ENCODE assay signal across 23 cellular contexts in genomic region chr13:31096624-31097302, GRCh38.
DNase-seq lines count a peak whose midpoint lies in the region; ATAC-seq and TF ChIP-seq lines count a peak whose summit lies in the region.
"Had no signal": no experiment of that assay in that cellular context is flagged by ENCODE, and none has a peak within 500 bp of the region (broad histone marks: within the 10 kb centered on the region; RNA-seq: fewer than 3 reads in every experiment).

No MANE protein-coding gene starts in this region.

- H3F3A ChIP-seq in GM23338 (replicated peaks; ENCODE audit: low read depth), result no peaks in the 10 kb centered on the region

- ATAC-seq in GM23338 (peak; percentile 42), lower lobe of right lung (peak; percentile 48 to 64), HG03097 (IDR thresholded peaks at IDR 0.05; ENCODE audit: low FRiP score, unreplicated experiment) (no peak), HG02981 (IDR thresholded peaks at IDR 0.05; ENCODE audit: unreplicated experiment) (no peak)
- no peak for ATAC-seq in stimulated activated memory B cell treated with anti-CD40 and anti-IgM and Interleukin-4, amounts not matched to agents 10 μg/mL and 1 μg/mL and 100 μg/mL, for 72 hours
- ATAC-seq: activated CD8-positive, alpha-beta memory T cell treated with anti-CD3 and anti-CD28 coated beads, Interleukin-2, amount 10 ng/mL, durations not matched to agents 7 days and 5 days; activated T-cell treated with anti-CD3 and anti-CD28 coated beads, Interleukin-2, amount 50 U/mL, for 72 hours; right lobe of liver; stimulated activated naive B cell treated with anti-CD40 and anti-IgM and Interleukin-4, amounts not matched to agents 10 μg/mL and 1 μg/mL and 100 μg/mL, for 72 hours had no signal

- H3K36me3 Mint-ChIP-seq in GM23338 (ENCODE audit: low read depth), result no peaks in the 10 kb centered on the region
- H3K36me3 Mint-ChIP-seq in stimulated activated memory B cell treated with anti-CD40 and anti-IgM and Interleukin-4, amounts not matched to agents 10 μg/mL and 1 μg/mL and 100 μg/mL, for 72 hours, result no peaks in the 10 kb centered on the region
- H3K36me3 Mint-ChIP-seq: activated CD8-positive, alpha-beta memory T cell treated with anti-CD3 and anti-CD28 coated beads, Interleukin-2, amount 10 ng/mL, durations not matched to agents 7 days and 5 days; neural progenitor cell; stimulated activated naive B cell treated with anti-CD40 and anti-IgM and Interleukin-4, amounts not matched to agents 10 μg/mL and 1 μg/mL and 100 μg/mL, for 72 hours had no signal

- H3K27ac Mint-ChIP-seq in GM23338, result no peak overlapping the region
- no peak overlapping the region for H3K27ac Mint-ChIP-seq in stimulated activated memory B cell treated with anti-CD40 and anti-IgM and Interleukin-4, amounts not matched to agents 10 μg/mL and 1 μg/mL and 100 μg/mL, for 72 hours
- H3K27ac Mint-ChIP-seq: activated CD8-positive, alpha-beta memory T cell treated with anti-CD3 and anti-CD28 coated beads, Interleukin-2, amount 10 ng/mL, durations not matched to agents 7 days and 5 days; activated T-cell treated with anti-CD3 and anti-CD28 coated beads, Interleukin-2, amount 50 U/mL, for 72 hours; CD4-positive, alpha-beta T cell; neural progenitor cell; stimulated activated naive B cell treated with anti-CD40 and anti-IgM and Interleukin-4, amounts not matched to agents 10 μg/mL and 1 μg/mL and 100 μg/mL, for 72 hours had no signal

- H3K79me2 ChIP-seq in GM23338 (replicated peaks; ENCODE audit: insufficient read depth), result no peaks in the 10 kb centered on the region

- peaks cover 7% of the 10 kb centered on the region for H3K27me3 Mint-ChIP-seq in GM23338 (ENCODE audit: insufficient read depth, low read depth, poor library complexity)
- peaks cover 76% of the 10 kb centered on the region for H3K27me3 Mint-ChIP-seq in stimulated activated memory B cell treated with anti-CD40 and anti-IgM and Interleukin-4, amounts not matched to agents 10 μg/mL and 1 μg/mL and 100 μg/mL, for 72 hours

- H3K9me2 ChIP-seq in GM23338 (ENCODE audit: insufficient read depth), result peaks cover 7% of the 10 kb centered on the region; the same call in 1 of the 2 replicates

- H4K20me1 ChIP-seq in GM23338 (replicated peaks; ENCODE audit: insufficient read depth), result no peaks in the 10 kb centered on the region

- peaks cover 25% of the 10 kb centered on the region for H3K4me1 Mint-ChIP-seq in GM23338
- H3K4me1 Mint-ChIP-seq in stimulated activated memory B cell treated with anti-CD40 and anti-IgM and Interleukin-4, amounts not matched to agents 10 μg/mL and 1 μg/mL and 100 μg/mL, for 72 hours, result no peaks in the 10 kb centered on the region
- H3K4me1 Mint-ChIP-seq: activated CD8-positive, alpha-beta memory T cell treated with anti-CD3 and anti-CD28 coated beads, Interleukin-2, amount 10 ng/mL, durations not matched to agents 7 days and 5 days; stimulated activated naive B cell treated with anti-CD40 and anti-IgM and Interleukin-4, amounts not matched to agents 10 μg/mL and 1 μg/mL and 100 μg/mL, for 72 hours had no signal

- no peak overlapping the region; the same call in 2 of the 3 replicates for H3K4me3 Mint-ChIP-seq in GM23338
- H3K4me3 Mint-ChIP-seq in stimulated activated memory B cell treated with anti-CD40 and anti-IgM and Interleukin-4, amounts not matched to agents 10 μg/mL and 1 μg/mL and 100 μg/mL, for 72 hours, result no peak overlapping the region
- H3K4me3 Mint-ChIP-seq: activated CD8-positive, alpha-beta memory T cell treated with anti-CD3 and anti-CD28 coated beads, Interleukin-2, amount 10 ng/mL, durations not matched to agents 7 days and 5 days; activated T-cell treated with anti-CD3 and anti-CD28 coated beads, Interleukin-2, amount 50 U/mL, for 72 hours; CD4-positive, alpha-beta T cell; neural progenitor cell; stimulated activated naive B cell treated with anti-CD40 and anti-IgM and Interleukin-4, amounts not matched to agents 10 μg/mL and 1 μg/mL and 100 μg/mL, for 72 hours had no signal

- H3K27ac ChIP-seq in GM23338 (ENCODE audit: low read depth) (no peak overlapping the region), lower lobe of right lung (no peak overlapping the region)
- H3K27ac ChIP-seq: neural progenitor cell, right lobe of liver, uterus, WERI-Rb-1 had no signal

- H3K4me3 ChIP-seq in GM23338, result no peak overlapping the region
- no peak overlapping the region for H3K4me3 ChIP-seq in epithelial cell of esophagus (ENCODE audit: low read length)
- no peak overlapping the region for H3K4me3 ChIP-seq in lower lobe of right lung
- H3K4me3 ChIP-seq: neural progenitor cell, right lobe of liver, uterus had no signal

- intact Hi-C loops in lower lobe of right lung (cut with DNase I), result no loop called here

- H2AFZ ChIP-seq in GM23338, result peak overlapping the region; percentile 23; the same call in 1 of the 2 replicates
- H2AFZ ChIP-seq: neural progenitor cell had no signal

- no peaks in the 10 kb centered on the region for H3K9me3 ChIP-seq in lower lobe of right lung
- H3K9me3 ChIP-seq: right lobe of liver, uterus had no signal

- H3K27me3 ChIP-seq in GM23338 (ENCODE audit: insufficient read depth) (no peaks in the 10 kb centered on the region), lower lobe of right lung (ENCODE audit: low read depth) (peaks cover 3% of the 10 kb centered on the region)
- H3K27me3 ChIP-seq: neural progenitor cell, right lobe of liver, uterus had no signal

- TF ChIP-seq CTCF in GM23338 (conservative IDR thresholded peaks at IDR 0.05; ENCODE audit: low read depth in 2 of 2) (no peak), epithelial cell of esophagus (IDR thresholded peaks at IDR 0.05; ENCODE audit: insufficient read depth, low read depth, low read length, missing control alignments) (no peak), lower lobe of right lung (IDR thresholded peaks at IDR 0.05) (no peak)

- H3K4me2 ChIP-seq in GM23338, result peak overlapping the region; percentile 56
- H3K4me2 ChIP-seq: neural progenitor cell had no signal

- DNase-seq in GM23338 (ENCODE audit: low spot score) (peak; percentile 32), NCI-H69 (lab: John Stamatoyannopoulos, UW) (peak; percentile 23), epithelial cell of esophagus (ENCODE audit: low read depth) (peak; percentile 84), lower lobe of right lung (no peak), T-helper 9 cell (no peak)
- DNase-seq: activated CD8-positive, alpha-beta memory T cell treated with anti-CD3 and anti-CD28 coated beads, Interleukin-2, amount 10 ng/mL, durations not matched to agents 7 days and 5 days; activated naive CD4-positive, alpha-beta T cell; activated T-cell treated with anti-CD3 and anti-CD28 coated beads, Interleukin-2, amount 50 U/mL, for 72 hours; AML-193; CD4-positive, alpha-beta T cell; DMS 273 treated with DMSO at 0.1 percent for 48 hours; EL; NCI-H2029 treated with DMSO at 0.1 percent for 48 hours; right lobe of liver; SHP77 treated with DMSO at 0.1 percent for 48 hours; stimulated activated CD4-positive, alpha-beta T cell treated with anti-CD3 and anti-CD28 coated beads, Interleukin-4, amount 100 ng/mL, for 24 hours; stimulated activated naive B cell treated with anti-CD40 and anti-IgM and Interleukin-4, amounts not matched to agents 10 μg/mL and 1 μg/mL and 100 μg/mL, for 72 hours; uterus; WERI-Rb-1 had no signal

- no peaks in the 10 kb centered on the region for H3K36me3 ChIP-seq in GM23338 (ENCODE audit: insufficient read depth)
- no peaks in the 10 kb centered on the region for H3K36me3 ChIP-seq in lower lobe of right lung
- H3K36me3 ChIP-seq: neural progenitor cell, right lobe of liver, uterus, WERI-Rb-1 had no signal

- H3K4me1 ChIP-seq in GM23338 (ENCODE audit: insufficient read depth) (peaks cover 11% of the 10 kb centered on the region), lower lobe of right lung (no peaks in the 10 kb centered on the region)
- H3K4me1 ChIP-seq: neural progenitor cell, right lobe of liver, uterus had no signal

- H3K9me3 Mint-ChIP-seq in GM23338, result no peaks in the 10 kb centered on the region
- H3K9me3 Mint-ChIP-seq in stimulated activated memory B cell treated with anti-CD40 and anti-IgM and Interleukin-4, amounts not matched to agents 10 μg/mL and 1 μg/mL and 100 μg/mL, for 72 hours, result no peaks in the 10 kb centered on the region
- H3K9me3 Mint-ChIP-seq: activated T-cell treated with anti-CD3 and anti-CD28 coated beads, Interleukin-2, amount 50 U/mL, for 72 hours; CD4-positive, alpha-beta T cell; neural progenitor cell; stimulated activated naive B cell treated with anti-CD40 and anti-IgM and Interleukin-4, amounts not matched to agents 10 μg/mL and 1 μg/mL and 100 μg/mL, for 72 hours had no signal

TF ChIP-seq in GM23338, 12 proteins besides CTCF, POLR2A, EP300 and RAD21 (continues in another document):
- no peak for TF ChIP-seq ZNF114 (CRISPR knock-in tag; IDR thresholded peaks at IDR 0.05)
- no peak for TF ChIP-seq NANOG (IDR thresholded peaks at IDR 0.05; ENCODE audit: borderline replicate concordance)
- TF ChIP-seq, protein P1, sequence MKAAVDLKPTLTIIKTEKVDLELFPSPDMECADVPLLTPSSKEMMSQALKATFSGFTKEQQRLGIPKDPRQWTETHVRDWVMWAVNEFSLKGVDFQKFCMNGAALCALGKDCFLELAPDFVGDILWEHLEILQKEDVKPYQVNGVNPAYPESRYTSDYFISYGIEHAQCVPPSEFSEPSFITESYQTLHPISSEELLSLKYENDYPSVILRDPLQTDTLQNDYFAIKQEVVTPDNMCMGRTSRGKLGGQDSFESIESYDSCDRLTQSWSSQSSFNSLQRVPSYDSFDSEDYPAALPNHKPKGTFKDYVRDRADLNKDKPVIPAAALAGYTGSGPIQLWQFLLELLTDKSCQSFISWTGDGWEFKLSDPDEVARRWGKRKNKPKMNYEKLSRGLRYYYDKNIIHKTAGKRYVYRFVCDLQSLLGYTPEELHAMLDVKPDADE (IDR thresholded peaks at IDR 0.05), result no peak
- TF ChIP-seq EZH2phosphoT487 (IDR thresholded peaks at IDR 0.05; ENCODE audit: unreplicated experiment), result no peak

Comparison
In these comparisons a context has a peak if more than half of its experiments do, and no peak if none do; other contexts are left out.
1. ATAC-seq: peak in GM23338 (single experiment) and lower lobe of right lung (2 of 2); none in HG03097 (single experiment), HG02981 (single experiment) and stimulated activated memory B cell treated with anti-CD40 and anti-IgM and Interleukin-4, amounts not matched to agents 10 μg/mL and 1 μg/mL and 100 μg/mL, for 72 hours (single experiment).
2. DNase-seq: peak in GM23338 (single experiment), NCI-H69 (single experiment) and epithelial cell of esophagus (single experiment); none in lower lobe of right lung (single experiment) and T-helper 9 cell (single experiment).